ENCODE assay signal across 9 cellular contexts in genomic region chr15:96336643-96337353, GRCh38. TPM values are rescaled to one million over a fixed set of nuclear protein-coding genes. Genes with fewer than 3 reads are reported as not detected.
DNase-seq lines count a peak whose midpoint lies in the region; TF ChIP-seq lines count a peak whose summit lies in the region.
"Had no signal": no experiment of that assay in that cellular context is flagged by ENCODE, and none has a peak within 500 bp of the region (broad histone marks: within the 10 kb centered on the region; RNA-seq: fewer than 3 reads in every experiment).

No MANE protein-coding gene starts in this region.

- CTCF ChIA-PET in AG04449 (lab: Yijun Ruan, JAX): interaction anchor here (0.7 to 4.5 kb wide), 6 partner anchors 9 to 236 kb away, joined by 3 to 45 read pairs (median 14); no protein-coding TSS in a partner anchor

- H3K36me3 Mint-ChIP-seq in neural progenitor cell: peaks cover 62% of the 10 kb centered on the region

- peaks cover 27% of the 10 kb centered on the region for H3K27me3 Mint-ChIP-seq in neural progenitor cell (ENCODE audit: insufficient read depth, low read depth)

- H3K27ac ChIP-seq in neural progenitor cell: peak overlapping the region; percentile 16

- peaks cover 2% of the 10 kb centered on the region for H3K9me3 Mint-ChIP-seq in neural progenitor cell

- H3K79me2 ChIP-seq in neural progenitor cell (ENCODE audit: low read depth): peaks cover 100% of the 10 kb centered on the region

- peak overlapping the region; percentile 98 for H3K4me2 ChIP-seq in neural progenitor cell

- peak overlapping the region; percentile 96 for H3K4me3 Mint-ChIP-seq in neural progenitor cell
- H3K4me3 Mint-ChIP-seq: activated naive CD8-positive, alpha-beta T cell treated with anti-CD3 and anti-CD28 coated beads for 36 hours had no signal

- peaks cover 78% of the 10 kb centered on the region for H3F3A ChIP-seq in neural progenitor cell (ENCODE audit: low read depth)

- DNase-seq in AG04449 (ENCODE audit: low read depth, low spot score): no peak
- no peak for DNase-seq in MG63
- no peak for DNase-seq in epithelial cell of esophagus (ENCODE audit: low read depth)
- peak; percentile 71 for DNase-seq in neural progenitor cell (ENCODE audit: low spot score)
- no peak for DNase-seq in activated T-cell treated with anti-CD3 and anti-CD28 coated beads, Interleukin-2, amount 50 U/mL, for 48 hours
- DNase-seq in UCSD-AML1 (lab: John Stamatoyannopoulos, UW; ENCODE audit: unreplicated experiment): no peak
- no peak for DNase-seq in RPMI8226
- DNase-seq in activated T-cell treated with anti-CD3 and anti-CD28 coated beads, Interleukin-2, amount 50 U/mL, for 1 hour: no peak
- DNase-seq: activated naive CD8-positive, alpha-beta T cell treated with anti-CD3 and anti-CD28 coated beads for 36 hours had no signal

- peak overlapping the region; percentile 88 for H3K27ac Mint-ChIP-seq in neural progenitor cell
- H3K27ac Mint-ChIP-seq: activated naive CD8-positive, alpha-beta T cell treated with anti-CD3 and anti-CD28 coated beads for 36 hours had no signal

- peaks cover 40% of the 10 kb centered on the region for H3K4me1 ChIP-seq in neural progenitor cell

- H3K36me3 ChIP-seq in MG63 (peaks cover 64% of the 10 kb centered on the region), neural progenitor cell (peaks cover 21% of the 10 kb centered on the region)

- no peak overlapping the region for H2AFZ ChIP-seq in neural progenitor cell (replicated peaks)

- POLR2A ChIA-PET in AG04449 (lab: Yijun Ruan, JAX): interaction anchor here (0.8 to 1.4 kb wide), 3 partner anchors 10 to 64 kb away, joined by 4 read pairs; no protein-coding TSS in a partner anchor

- no peak overlapping the region for H3K9ac ChIP-seq in neural progenitor cell

- TF ChIP-seq CTCF in AG04449 (IDR thresholded peaks at IDR 0.05; ENCODE audit: insufficient read depth, low read length, missing control alignments): no peak
- TF ChIP-seq CTCF in epithelial cell of esophagus (IDR thresholded peaks at IDR 0.05; ENCODE audit: insufficient read depth, low read depth, low read length, missing control alignments): no peak
- no peak for TF ChIP-seq CTCF in neural progenitor cell (IDR thresholded peaks at IDR 0.05)

- H3K27me3 ChIP-seq in MG63: no peaks in the 10 kb centered on the region
- H3K27me3 ChIP-seq in neural progenitor cell: peaks cover 34% of the 10 kb centered on the region

- H3K4me1 Mint-ChIP-seq in neural progenitor cell: peaks cover 47% of the 10 kb centered on the region

- peak overlapping the region; percentile 96 for H3K4me3 ChIP-seq in AG04449 (ENCODE audit: low read depth, low read length)
- peak overlapping the region; percentile 83 for H3K4me3 ChIP-seq in MG63
- peak overlapping the region; percentile 68 for H3K4me3 ChIP-seq in epithelial cell of esophagus (ENCODE audit: low read length)
- H3K4me3 ChIP-seq in neural progenitor cell: peak overlapping the region; percentile 92

- H4K20me1 ChIP-seq in neural progenitor cell (ENCODE audit: low read depth): peaks cover 97% of the 10 kb centered on the region

- H3K9me3 ChIP-seq in MG63 (no peaks in the 10 kb centered on the region), neural progenitor cell (ENCODE audit: low read depth) (no peaks in the 10 kb centered on the region)

RNA-seq across cellular contexts. Expression of gene NR2F2, which starts 6.3 kb away (rescaled TPM):
- total RNA-seq in MG63 (2014; rRNA removed; shearing (Covaris generic); ENCODE audit: low replicate concordance): 1.3 and 1.9 TPM in 2 replicates
- total RNA-seq in neural progenitor cell (ENCODE audit: low replicate concordance): 24.6 and 32.1 TPM in 2 replicates
- total RNA-seq: activated naive CD8-positive, alpha-beta T cell treated with anti-CD3 and anti-CD28 coated beads for 36 hours had no signal
